Comparison of ENCODE assay signal across 17 cellular contexts in the genomic region with DNA sequence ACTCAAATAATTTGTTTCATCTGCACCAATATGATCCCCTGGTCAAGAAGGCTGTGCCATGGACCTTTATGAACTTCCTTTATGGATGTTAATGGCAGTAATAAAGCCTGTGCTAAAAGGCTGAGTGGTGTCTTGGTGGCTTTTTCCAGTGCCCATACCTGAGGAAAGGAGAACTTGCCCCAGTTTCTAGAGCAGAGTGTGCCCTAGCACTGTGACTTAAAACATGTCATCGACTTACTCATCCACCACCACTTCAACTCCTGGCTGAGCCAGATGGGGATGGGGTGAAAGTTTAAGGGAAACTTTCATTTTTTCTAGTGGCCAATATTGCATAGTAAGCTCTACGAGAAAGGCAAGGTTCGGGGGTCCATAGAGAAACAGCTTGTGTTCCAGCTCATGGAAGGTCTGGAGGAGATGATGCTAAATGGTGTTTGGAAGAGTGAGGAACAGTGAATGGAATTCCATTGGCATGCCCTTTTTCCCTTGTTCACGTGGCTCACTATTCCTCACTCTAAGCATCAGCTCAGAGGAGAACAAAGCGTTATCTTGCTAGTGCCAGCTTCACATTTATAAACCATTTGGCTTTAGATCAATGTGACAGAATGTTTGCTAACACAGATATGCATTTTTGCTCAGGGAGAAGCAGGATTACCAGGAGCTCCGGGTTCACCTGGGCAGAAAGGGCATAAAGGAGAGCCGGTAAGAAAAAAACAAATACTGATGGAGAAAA.
DNase-seq lines count a peak whose midpoint lies in the region; ATAC-seq and TF ChIP-seq lines count a peak whose summit lies in the region.
"Had no signal": no experiment of that assay in that cellular context is flagged by ENCODE, and none has a peak within 500 bp of the region (broad histone marks: within the 10 kb centered on the region; RNA-seq: fewer than 3 reads in every experiment).

No MANE protein-coding gene starts in this region.

- BruUV-seq in PC-3 (replicated peaks; lab: Mats Ljungman, UMichigan): no TSS peak

- no peaks in the 10 kb centered on the region for H3K9me2 ChIP-seq in PC-3 (replicated peaks; ENCODE audit: low read length)

- H3K9me3 ChIP-seq in HEK293 (ENCODE audit: control insufficient read depth, insufficient read depth, low read depth, low read length) (no peaks in the 10 kb centered on the region), left lung (no peaks in the 10 kb centered on the region), neural progenitor cell (ENCODE audit: low read depth) (no peaks in the 10 kb centered on the region), PC-3 (ENCODE audit: low read length) (no peaks in the 10 kb centered on the region)
- H3K9me3 ChIP-seq: HAP-1 had no signal

- no peaks in the 10 kb centered on the region for H3F3A ChIP-seq in neural progenitor cell (ENCODE audit: low read depth)
- no peaks in the 10 kb centered on the region for H3F3A ChIP-seq in PC-3 (ENCODE audit: low read length, unreplicated experiment)

- H3K9me3 Mint-ChIP-seq in stimulated activated naive B cell treated with anti-CD40 and anti-IgM and Interleukin-4, amounts not matched to agents 10 μg/mL and 1 μg/mL and 100 μg/mL, for 72 hours: no peaks in the 10 kb centered on the region
- no peaks in the 10 kb centered on the region for H3K9me3 Mint-ChIP-seq in effector memory CD8-positive, alpha-beta T cell
- H3K9me3 Mint-ChIP-seq in neural progenitor cell: no peaks in the 10 kb centered on the region

- H3K27ac ChIP-seq in HEK293 (ENCODE audit: extremely low read depth, low read depth, low read length) (no peak overlapping the region), left lung (peak overlapping the region in 1 of 2 donors; percentile 26), neural progenitor cell (no peak overlapping the region), PC-3 (ENCODE audit: low read length) (no peak overlapping the region)

- CTCF ChIA-PET in HEK293 (lab: Yijun Ruan, JAX): no interaction called here
- CTCF ChIA-PET in PC-3 (lab: Charles Lee): no interaction called here

- POLR2A ChIA-PET in HEK293 (lab: Yijun Ruan, JAX) (no interaction called here), PC-3 (lab: Charles Lee; ENCODE audit: unreplicated experiment) (no interaction called here)

- no peak overlapping the region for H2AFZ ChIP-seq in neural progenitor cell (replicated peaks)
- no peak overlapping the region for H2AFZ ChIP-seq in PC-3 (ENCODE audit: low read length)

- intact Hi-C loops in left lung (cut with DNase I) (no loop called here), PC-3 (cut with micrococcal nuclease) (no loop called here)

- H3K9ac ChIP-seq in neural progenitor cell (no peak overlapping the region), PC-3 (ENCODE audit: low read length) (no peak overlapping the region)

- H3K4me1 Mint-ChIP-seq in stimulated activated naive B cell treated with anti-CD40 and anti-IgM and Interleukin-4, amounts not matched to agents 10 μg/mL and 1 μg/mL and 100 μg/mL, for 72 hours: peaks cover 5 to 18% of the 10 kb centered on the region in 2 donors
- no peaks in the 10 kb centered on the region for H3K4me1 Mint-ChIP-seq in effector memory CD8-positive, alpha-beta T cell (ENCODE audit: low read depth in 2 of 2)
- H3K4me1 Mint-ChIP-seq in neural progenitor cell: no peaks in the 10 kb centered on the region

- H3K27me3 ChIP-seq in left lung (no peaks in the 10 kb centered on the region), neural progenitor cell (no peaks in the 10 kb centered on the region), PC-3 (ENCODE audit: low read length) (no peaks in the 10 kb centered on the region)

- H3K36me3 ChIP-seq in HEK293 (ENCODE audit: control insufficient read depth in 2 of 2, insufficient read depth in 1 of 2, low read length in 2 of 2): no peaks in the 10 kb centered on the region
- no peaks in the 10 kb centered on the region for H3K36me3 ChIP-seq in left lung
- no peaks in the 10 kb centered on the region for H3K36me3 ChIP-seq in neural progenitor cell
- H3K36me3 ChIP-seq in PC-3 (ENCODE audit: low read depth, low read length): no peaks in the 10 kb centered on the region

- no peaks in the 10 kb centered on the region for H4K20me1 ChIP-seq in neural progenitor cell (ENCODE audit: low read depth)
- H4K20me1 ChIP-seq in PC-3 (ENCODE audit: low read length): no peaks in the 10 kb centered on the region

- peaks cover 16 to 35% of the 10 kb centered on the region in 2 donors for H3K36me3 Mint-ChIP-seq in stimulated activated naive B cell treated with anti-CD40 and anti-IgM and Interleukin-4, amounts not matched to agents 10 μg/mL and 1 μg/mL and 100 μg/mL, for 72 hours
- H3K36me3 Mint-ChIP-seq in effector memory CD8-positive, alpha-beta T cell (ENCODE audit: insufficient read depth): no peaks in the 10 kb centered on the region
- no peaks in the 10 kb centered on the region for H3K36me3 Mint-ChIP-seq in neural progenitor cell

- no peak overlapping the region for H3K4me3 Mint-ChIP-seq in stimulated activated naive B cell treated with anti-CD40 and anti-IgM and Interleukin-4, amounts not matched to agents 10 μg/mL and 1 μg/mL and 100 μg/mL, for 72 hours
- H3K4me3 Mint-ChIP-seq in effector memory CD8-positive, alpha-beta T cell: no peak overlapping the region
- no peak overlapping the region for H3K4me3 Mint-ChIP-seq in neural progenitor cell
- H3K4me3 Mint-ChIP-seq: IgD-negative memory B cell had no signal

- H3K27me3 Mint-ChIP-seq in stimulated activated naive B cell treated with anti-CD40 and anti-IgM and Interleukin-4, amounts not matched to agents 10 μg/mL and 1 μg/mL and 100 μg/mL, for 72 hours: no peaks in the 10 kb centered on the region
- no peaks in the 10 kb centered on the region for H3K27me3 Mint-ChIP-seq in effector memory CD8-positive, alpha-beta T cell
- no peaks in the 10 kb centered on the region for H3K27me3 Mint-ChIP-seq in neural progenitor cell (ENCODE audit: insufficient read depth, low read depth)
- H3K27me3 Mint-ChIP-seq: IgD-negative memory B cell had no signal

- H3K4me1 ChIP-seq in HEK293 (ENCODE audit: control insufficient read depth, insufficient read depth, low read length): no peaks in the 10 kb centered on the region
- H3K4me1 ChIP-seq in left lung: no peaks in the 10 kb centered on the region
- no peaks in the 10 kb centered on the region for H3K4me1 ChIP-seq in neural progenitor cell
- H3K4me1 ChIP-seq in PC-3 (ENCODE audit: insufficient read depth, low read length): no peaks in the 10 kb centered on the region
- H3K4me1 ChIP-seq: HAP-1 had no signal

- TF ChIP-seq CTCF in HEK293 (tag by site-specific recombination; IDR thresholded peaks at IDR 0.05): no peak
- no peak for TF ChIP-seq CTCF in left lung (IDR thresholded peaks at IDR 0.05)
- TF ChIP-seq CTCF in neural progenitor cell (IDR thresholded peaks at IDR 0.05): no peak
- TF ChIP-seq CTCF in PC-3 (conservative IDR thresholded peaks at IDR 0.05; ENCODE audit: low read depth, low read length): no peak

- H3K4me2 ChIP-seq in neural progenitor cell (no peak overlapping the region), PC-3 (ENCODE audit: low read length) (no peak overlapping the region)

- DNase-seq in cerebellar cortex (ENCODE audit: low spot score) (peak; percentile 92), left lung (no peak), neural progenitor cell (ENCODE audit: low spot score) (no peak), PC-3 (no peak)
- DNase-seq in stimulated activated naive B cell treated with anti-CD40 and anti-IgM and Interleukin-4, amounts not matched to agents 10 μg/mL and 1 μg/mL and 100 μg/mL, for 72 hours: no peak
- no peak for DNase-seq in effector memory CD8-positive, alpha-beta T cell
- DNase-seq: DND-41, Kasumi-1, MM.1S, NCI-H1092, NCI-H1436 treated with DMSO at 0.1 percent for 48 hours, NCI-H2029, NCI-H345, NCI-H524 treated with DMSO at 0.1 percent for 48 hours had no signal

- H3K4me3 ChIP-seq in HEK293 (ENCODE audit: low read depth, low read length): no peak overlapping the region
- no peak overlapping the region for H3K4me3 ChIP-seq in left lung
- H3K4me3 ChIP-seq in neural progenitor cell: no peak overlapping the region
- H3K4me3 ChIP-seq in PC-3 (ENCODE audit: low read length): no peak overlapping the region
- H3K4me3 ChIP-seq: HAP-1 had no signal

- peak; percentile 21 for ATAC-seq in left lung
- peak; percentile 36 to 50 for ATAC-seq in stimulated activated naive B cell treated with anti-CD40 and anti-IgM and Interleukin-4, amounts not matched to agents 10 μg/mL and 1 μg/mL and 100 μg/mL, for 72 hours (replicated peaks)
- ATAC-seq in effector memory CD8-positive, alpha-beta T cell (replicated peaks): no peak
- ATAC-seq in PC-3: no peak

- no peak overlapping the region for H3K27ac Mint-ChIP-seq in stimulated activated naive B cell treated with anti-CD40 and anti-IgM and Interleukin-4, amounts not matched to agents 10 μg/mL and 1 μg/mL and 100 μg/mL, for 72 hours
- no peak overlapping the region for H3K27ac Mint-ChIP-seq in effector memory CD8-positive, alpha-beta T cell
- no peak overlapping the region for H3K27ac Mint-ChIP-seq in neural progenitor cell

- H3K79me2 ChIP-seq in neural progenitor cell (ENCODE audit: low read depth) (no peaks in the 10 kb centered on the region), PC-3 (ENCODE audit: low read length) (no peaks in the 10 kb centered on the region)

TF ChIP-seq in HEK293, 187 proteins besides CTCF, POLR2A, EP300 and RAD21:
- TF ChIP-seq EGR2 (tag by site-specific recombination; IDR thresholded peaks at IDR 0.05; ENCODE audit: low read depth) (no peak), PRDM1 (tag by site-specific recombination; IDR thresholded peaks at IDR 0.05) (0 out of 2 replicates have a peak, but pooled peaks have one; percentile 7)

Comparison
In these comparisons a context has a peak if more than half of its experiments do, and no peak if none do; other contexts are left out.
1. ATAC-seq: peak in left lung (single experiment) and stimulated activated naive B cell treated with anti-CD40 and anti-IgM and Interleukin-4, amounts not matched to agents 10 μg/mL and 1 μg/mL and 100 μg/mL, for 72 hours (2 of 2); none in effector memory CD8-positive, alpha-beta T cell (single experiment) and PC-3 (single experiment).